Comparison of ENCODE assay signal across 8 cellular contexts in the genomic region with DNA sequence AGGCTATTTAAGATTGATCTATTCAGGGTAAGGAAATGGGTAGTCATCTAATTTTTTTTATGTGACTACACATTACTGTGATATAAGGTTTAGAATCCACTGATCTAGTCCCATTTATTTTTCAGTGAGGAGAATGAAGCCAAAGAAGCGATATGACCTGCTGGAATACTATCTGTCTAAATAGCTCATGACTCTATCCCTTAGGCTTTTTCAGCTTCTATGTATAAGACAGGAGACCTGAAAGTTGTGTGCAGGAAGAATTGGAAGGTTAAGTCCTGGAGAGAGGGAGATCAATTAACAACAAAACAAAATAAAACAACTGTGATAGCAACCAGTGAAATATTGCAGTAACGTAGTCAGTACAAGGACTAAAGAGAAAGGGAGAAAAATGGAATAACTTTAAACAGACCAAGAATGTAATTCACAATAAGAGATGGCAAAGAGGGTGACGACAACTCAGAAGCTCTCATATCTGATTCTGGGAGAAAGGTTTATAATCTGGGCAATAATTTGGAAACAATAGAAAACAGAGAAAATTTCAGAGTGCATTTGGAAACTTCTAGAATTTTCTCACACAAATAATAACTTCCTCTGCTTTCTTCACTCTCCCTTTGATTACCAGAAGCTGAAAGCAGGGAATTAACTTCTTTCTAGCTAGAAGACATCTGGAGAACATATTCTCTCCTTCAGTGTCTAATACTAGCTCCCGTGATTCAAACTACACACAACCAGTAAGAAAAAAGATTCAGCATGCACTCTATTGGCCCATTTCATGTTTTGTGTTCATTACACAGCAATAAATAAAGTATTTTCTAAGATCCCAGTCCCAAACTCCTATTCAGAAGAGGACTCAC. TPM values are rescaled to one million over a fixed set of nuclear protein-coding genes. Genes with fewer than 3 reads are reported as not detected.
DNase-seq lines count a peak whose midpoint lies in the region; ATAC-seq and TF ChIP-seq lines count a peak whose summit lies in the region.

No MANE protein-coding gene starts in this region.

- H3K27me3 Mint-ChIP-seq in type B pancreatic cell, result no peaks in the 10 kb centered on the region

- H3K4me3 ChIP-seq in BJ (ENCODE audit: low read depth, low read length), result peak overlapping the region; percentile 31
- H3K4me3 ChIP-seq in mononuclear cell (ENCODE audit: low read length), result peak overlapping the region; percentile 19
- H3K4me3 ChIP-seq in HAP-1, result no peak overlapping the region

- DNase-seq in BJ (ENCODE audit: low read depth) (no peak), HAP-1 (ENCODE audit: low spot score in 2 of 2) (no peak), HuH-7 (ENCODE audit: low spot score) (no peak), MV-4-11 (lab: John Stamatoyannopoulos, UW) (no peak), type B pancreatic cell (ENCODE audit: extremely low spot score, unreplicated experiment) (no peak)
- no peak for DNase-seq in activated naive CD4-positive, alpha-beta T cell treated with anti-CD3 and anti-CD28 coated beads, Interleukin-2, amount 50 U/mL, for 72 hours (ENCODE audit: low spot score in 2 of 2)

- peak overlapping the region; percentile 50 to 87 for H3K27ac Mint-ChIP-seq in activated naive CD4-positive, alpha-beta T cell treated with anti-CD3 and anti-CD28 coated beads, Interleukin-2, amount 50 U/mL, for 72 hours
- H3K27ac Mint-ChIP-seq in type B pancreatic cell, result no peak overlapping the region

- no peaks in the 10 kb centered on the region for H3K9me3 ChIP-seq in mononuclear cell (ENCODE audit: low read depth, low read length)
- H3K9me3 ChIP-seq in HAP-1, result no peaks in the 10 kb centered on the region

- no peak overlapping the region for H3K4me3 Mint-ChIP-seq in type B pancreatic cell

- no peaks in the 10 kb centered on the region for H3K27me3 ChIP-seq in BJ (ENCODE audit: control insufficient read depth, insufficient read depth, low read length)
- H3K27me3 ChIP-seq in mononuclear cell (ENCODE audit: insufficient read depth, low read length), result no peaks in the 10 kb centered on the region
- H3K27me3 ChIP-seq in HAP-1 (ENCODE audit: low read depth), result no peaks in the 10 kb centered on the region

- H3K36me3 Mint-ChIP-seq in activated naive CD4-positive, alpha-beta T cell treated with anti-CD3 and anti-CD28 coated beads, Interleukin-2, amount 50 U/mL, for 72 hours, result peaks cover 0 to 5% of the 10 kb centered on the region in 2 donors
- no peaks in the 10 kb centered on the region for H3K36me3 Mint-ChIP-seq in type B pancreatic cell

- TF ChIP-seq CTCF in BJ (IDR thresholded peaks at IDR 0.05; ENCODE audit: insufficient read depth, low read depth, low read length) (no peak), type B pancreatic cell (conservative IDR thresholded peaks at IDR 0.05) (no peak)

- ATAC-seq in GM21717 (IDR thresholded peaks at IDR 0.05; ENCODE audit: unreplicated experiment), result peak; percentile 52
- peak; percentile 13 to 59 for ATAC-seq in activated naive CD4-positive, alpha-beta T cell treated with anti-CD3 and anti-CD28 coated beads, Interleukin-2, amount 50 U/mL, for 72 hours

- no peaks in the 10 kb centered on the region for H3K9me3 Mint-ChIP-seq in activated naive CD4-positive, alpha-beta T cell treated with anti-CD3 and anti-CD28 coated beads, Interleukin-2, amount 50 U/mL, for 72 hours
- H3K9me3 Mint-ChIP-seq in type B pancreatic cell, result no peaks in the 10 kb centered on the region

- CTCF ChIA-PET in BJ (lab: Yijun Ruan, JAX), result interaction anchor here (1.2 kb wide), 1 partner anchor 21 kb away, joined by 3 read pairs; no protein-coding TSS in a partner anchor

- H3K4me1 ChIP-seq in mononuclear cell (ENCODE audit: insufficient read depth, low read length) (peaks cover 5% of the 10 kb centered on the region), HAP-1 (no peaks in the 10 kb centered on the region)

- no peaks in the 10 kb centered on the region for H3K36me3 ChIP-seq in BJ (ENCODE audit: control insufficient read depth, insufficient read depth, low read length)
- H3K36me3 ChIP-seq in HAP-1 (replicated peaks), result no peaks in the 10 kb centered on the region

- in situ Hi-C loops in HAP-1 (cut with MboI; ENCODE audit: low sequenced_read_pairs), result no loop called here

- POLR2A ChIA-PET in BJ (lab: Charles Lee), result interaction anchor here (0.6 kb wide), 1 partner anchor 411 kb away, joined by 3 read pairs; no protein-coding TSS in a partner anchor

- H3K4me1 Mint-ChIP-seq in type B pancreatic cell (ENCODE audit: unreplicated experiment), result peaks cover 5% of the 10 kb centered on the region

RNA-seq across cellular contexts. Expression of a gene that starts 19.2 kb away (rescaled TPM):
- not detected in 2 replicates for polyA plus RNA-seq in BJ (2011; rRNA removed)
- polyA minus RNA-seq in BJ (2011; rRNA and poly(A)+ RNA removed), result not detected in 2 replicates
- not detected for total RNA-seq in activated naive CD4-positive, alpha-beta T cell treated with anti-CD3 and anti-CD28 coated beads, Interleukin-2, amount 50 U/mL, for 72 hours
- total RNA-seq in mononuclear cell (not detected), type B pancreatic cell (ENCODE audit: low replicate concordance) (not detected in 2 replicates)

RNA-seq across cellular contexts. Expression of a gene that starts 50.9 kb away (rescaled TPM):
- polyA plus RNA-seq in BJ (2011; rRNA removed), result 87.7 and 120 TPM in 2 replicates
- 29.9 and 44.2 TPM in 2 replicates for polyA minus RNA-seq in BJ (2011; rRNA and poly(A)+ RNA removed)
- 10 to 100 TPM; 40.1 to 73.7 TPM for total RNA-seq in activated naive CD4-positive, alpha-beta T cell treated with anti-CD3 and anti-CD28 coated beads, Interleukin-2, amount 50 U/mL, for 72 hours
- total RNA-seq in mononuclear cell (207 TPM), type B pancreatic cell (ENCODE audit: low replicate concordance) (18.4 and 50.3 TPM in 2 replicates)
